1 cellular context compared by ENCODE assay signal in genomic region chr18:36828630-36829361, GRCh38.
TF ChIP-seq lines count a peak whose summit lies in the region.

TSS of gene KIAA1328 (plus strand) at chr18:36829127. CDS start at chr18:36829139, 12 bp downstream.
TSS of gene TPGS2 (minus strand) at chr18:36829002. CDS start at chr18:36828767, 235 bp downstream.

TF ChIP-seq in SK-N-SH treated with all-trans-retinoic acid at 6 μM for 48 hours, 23 proteins besides CTCF, POLR2A, EP300 and RAD21 (continued from another document):
- TF ChIP-seq TSHZ2 (CRISPR knock-in tag; IDR thresholded peaks at IDR 0.05) (no peak), ZC3H10 (CRISPR knock-in tag; IDR thresholded peaks at IDR 0.05) (no peak), ARNTL (CRISPR knock-in tag; IDR thresholded peaks at IDR 0.05; ENCODE audit: borderline replicate concordance, low read depth) (no peak)
